Comparison of ENCODE assay signal across 17 cellular contexts in the genomic region with DNA sequence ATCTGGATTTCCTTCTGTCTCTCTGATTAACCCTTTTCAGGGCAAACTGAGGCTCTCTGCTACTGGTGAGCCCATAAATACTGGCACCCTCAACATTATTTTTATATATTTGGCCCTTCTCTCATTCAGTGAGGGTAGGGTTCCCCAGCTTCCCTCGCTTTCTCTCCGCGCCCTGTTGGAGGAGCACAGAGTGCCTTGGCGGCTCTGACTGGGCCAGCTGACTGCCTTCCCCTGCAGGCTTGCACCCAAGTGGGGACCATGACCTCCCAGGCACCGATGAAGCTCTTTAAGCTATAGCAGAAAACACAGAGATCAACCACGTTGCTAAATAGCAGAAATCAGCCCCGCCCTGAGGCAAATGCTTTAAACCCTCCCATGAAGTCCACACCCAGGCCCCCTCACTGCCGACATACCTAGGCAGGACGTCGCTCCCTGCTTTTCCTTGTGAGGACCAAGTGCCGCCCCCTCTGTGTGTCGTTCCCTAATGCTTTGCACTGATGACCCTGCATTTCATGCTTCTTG.
DNase-seq lines count a peak whose midpoint lies in the region; ATAC-seq, FAIRE-seq and TF ChIP-seq lines count a peak whose summit lies in the region.
"Had no signal": no experiment of that assay in that cellular context is flagged by ENCODE, and none has a peak within 500 bp of the region (broad histone marks: within the 10 kb centered on the region; RNA-seq: fewer than 3 reads in every experiment).

No MANE protein-coding gene starts in this region.

- peaks cover 38% of the 10 kb centered on the region for H3K4me1 Mint-ChIP-seq in activated CD4-positive, alpha-beta T cell treated with anti-CD3 and anti-CD28 coated beads, Interleukin-2, amount 10 ng/mL, durations not matched to agents 24 days and 14 days
- peaks cover 51% of the 10 kb centered on the region for H3K4me1 Mint-ChIP-seq in activated naive CD8-positive, alpha-beta T cell (ENCODE audit: low read depth)

- TF ChIP-seq POLR2A in H54 (IDR thresholded peaks at IDR 0.05; ENCODE audit: low read depth, low read length) = no peak

- H3K23ac ChIP-seq in mesendoderm (ENCODE audit: low read length) = no peak overlapping the region

- no peak overlapping the region for H3K4me2 ChIP-seq in mesendoderm (ENCODE audit: low read length)
- H3K4me2 ChIP-seq: KMS-11 had no signal

- H2BK15ac ChIP-seq in mesendoderm (replicated peaks; ENCODE audit: low read depth) = no peak overlapping the region

- H3K18ac ChIP-seq in mesendoderm (ENCODE audit: low read length) = no peak overlapping the region

- no peak overlapping the region for H4K8ac ChIP-seq in mesendoderm (ENCODE audit: low read depth, low read length)

- H3K36me3 Mint-ChIP-seq in activated CD4-positive, alpha-beta T cell treated with anti-CD3 and anti-CD28 coated beads, Interleukin-2, amount 10 ng/mL, durations not matched to agents 24 days and 14 days (ENCODE audit: low read depth) = peaks cover 46% of the 10 kb centered on the region
- peaks cover 20% of the 10 kb centered on the region for H3K36me3 Mint-ChIP-seq in activated naive CD8-positive, alpha-beta T cell

- H2AK5ac ChIP-seq in mesendoderm (ENCODE audit: low read length) = no peak overlapping the region

- H3K27ac ChIP-seq in mesendoderm (ENCODE audit: low read depth, low read length) = peak overlapping the region; percentile 45
- H3K27ac ChIP-seq: HL-60, KMS-11 had no signal

- no peak overlapping the region for H3K9ac ChIP-seq in mesendoderm (ENCODE audit: low read length)
- H3K9ac ChIP-seq: KMS-11 had no signal

- no peak overlapping the region for H3K4ac ChIP-seq in mesendoderm (ENCODE audit: low read depth, low read length)

- in situ Hi-C loops in HAP-1 (cut with MboI; ENCODE audit: low sequenced_read_pairs) = no loop called here

- H4K5ac ChIP-seq in mesendoderm (ENCODE audit: low read length) = no peak overlapping the region

- H3K27ac Mint-ChIP-seq in activated CD4-positive, alpha-beta T cell treated with anti-CD3 and anti-CD28 coated beads, Interleukin-2, amount 10 ng/mL, durations not matched to agents 24 days and 14 days = peak overlapping the region; percentile 57
- H3K27ac Mint-ChIP-seq in activated naive CD8-positive, alpha-beta T cell = peak overlapping the region; percentile 88

- H3K4me3 ChIP-seq in H7 (ENCODE audit: insufficient read depth, low read depth, low read length) (no peak overlapping the region), mesendoderm (ENCODE audit: low read length) (no peak overlapping the region), HAP-1 (no peak overlapping the region)

- H3K56ac ChIP-seq in mesendoderm (ENCODE audit: low read length) = peak overlapping the region; percentile 73

- H3K9me3 ChIP-seq in HAP-1 = no peaks in the 10 kb centered on the region

- peaks cover 5% of the 10 kb centered on the region for H3K36me3 ChIP-seq in H7 (replicated peaks; ENCODE audit: control insufficient read depth, insufficient read depth, low read length)
- no peaks in the 10 kb centered on the region for H3K36me3 ChIP-seq in mesendoderm (ENCODE audit: control insufficient read depth, insufficient read depth, low read length)
- 0 out of 2 replicates have a peak, but pooled peaks cover 2% of the 10 kb centered on the region for H3K36me3 ChIP-seq in HAP-1 (replicated peaks)

- no peak overlapping the region for H3K4me3 Mint-ChIP-seq in activated CD4-positive, alpha-beta T cell treated with anti-CD3 and anti-CD28 coated beads, Interleukin-2, amount 10 ng/mL, durations not matched to agents 24 days and 14 days
- no peak overlapping the region for H3K4me3 Mint-ChIP-seq in activated naive CD8-positive, alpha-beta T cell

- H3K27me3 ChIP-seq in H7 (ENCODE audit: control insufficient read depth, insufficient read depth, low read length) (no peaks in the 10 kb centered on the region), mesendoderm (ENCODE audit: insufficient read depth, low read length, poor library complexity) (no peaks in the 10 kb centered on the region), HAP-1 (ENCODE audit: low read depth) (no peaks in the 10 kb centered on the region)

- no peak for FAIRE-seq in H54 (lab: Jason Lieb, UNC)
- FAIRE-seq: GM18507 had no signal

- H3K4me1 ChIP-seq in mesendoderm (ENCODE audit: control insufficient read depth, low read depth, low read length) (peaks cover 3% of the 10 kb centered on the region), HAP-1 (no peaks in the 10 kb centered on the region)

- no peaks in the 10 kb centered on the region for H3K9me3 Mint-ChIP-seq in activated CD4-positive, alpha-beta T cell treated with anti-CD3 and anti-CD28 coated beads, Interleukin-2, amount 10 ng/mL, durations not matched to agents 24 days and 14 days
- H3K9me3 Mint-ChIP-seq in activated naive CD8-positive, alpha-beta T cell (ENCODE audit: low read depth) = no peaks in the 10 kb centered on the region

- no peak for ATAC-seq in HG03442 (IDR thresholded peaks at IDR 0.05; ENCODE audit: unreplicated experiment)

- H3K27me3 Mint-ChIP-seq in activated CD4-positive, alpha-beta T cell treated with anti-CD3 and anti-CD28 coated beads, Interleukin-2, amount 10 ng/mL, durations not matched to agents 24 days and 14 days = no peaks in the 10 kb centered on the region
- no peaks in the 10 kb centered on the region for H3K27me3 Mint-ChIP-seq in activated naive CD8-positive, alpha-beta T cell

- WGBS in mesendoderm (ENCODE audit: extremely low coverage, insufficient coverage, low lambda C conversion rate) = no CpG with 5 or more reads among the region's 12 CpGs

- intact Hi-C loops in activated CD4-positive, alpha-beta T cell treated with anti-CD3 and anti-CD28 coated beads, Interleukin-2, amount 10 ng/mL, durations not matched to agents 24 days and 14 days (cut with micrococcal nuclease) = no loop called here

- H3K79me2 ChIP-seq in mesendoderm (ENCODE audit: control insufficient read depth, insufficient read depth, low read length) = no peaks in the 10 kb centered on the region

- DNase-seq in activated CD4-positive, alpha-beta T cell treated with anti-CD3 and anti-CD28 coated beads, Interleukin-2, amount 10 ng/mL, durations not matched to agents 24 days and 14 days = no peak
- DNase-seq in activated CD4-positive, alpha-beta T cell treated with anti-CD3 and anti-CD28 coated beads for 1 hour = no peak
- DNase-seq in H7 (peak; percentile 42), mesendoderm (peak; percentile 28), H54 (ENCODE audit: insufficient read length, low spot score) (no peak), HAP-1 (ENCODE audit: low spot score in 2 of 2) (no peak)
- DNase-seq: C1 segment of cervical spinal cord, DMS153, NCI-H1092, NCI-H1694, NCI-H446 treated with DMSO at 0.1 percent for 48 hours, NCI-H748 treated with DMSO at 0.1 percent for 48 hours had no signal

- H3K79me1 ChIP-seq in mesendoderm (ENCODE audit: low read length) = no peaks in the 10 kb centered on the region

- H2BK5ac ChIP-seq in mesendoderm (ENCODE audit: low read length) = no peak overlapping the region

- no peak overlapping the region for H2BK120ac ChIP-seq in mesendoderm (ENCODE audit: low read depth, low read length)

Comparison
In these comparisons a context has a peak if more than half of its experiments do, and no peak if none do; other contexts are left out.
1. DNase-seq: peak in H7 (single experiment) and mesendoderm (single experiment); none in activated CD4-positive, alpha-beta T cell treated with anti-CD3 and anti-CD28 coated beads, Interleukin-2, amount 10 ng/mL, durations not matched to agents 24 days and 14 days (single experiment), activated CD4-positive, alpha-beta T cell treated with anti-CD3 and anti-CD28 coated beads for 1 hour (single experiment), H54 (single experiment) and HAP-1 (0 of 2).